In genomic region chr4:141636771-141637460, GRCh38 we compare ENCODE assay signal across 7 cellular contexts. TPM values are rescaled to one million over a fixed set of nuclear protein-coding genes. Genes with fewer than 3 reads are reported as not detected.
DNase-seq lines count a peak whose midpoint lies in the region; ATAC-seq, FAIRE-seq and TF ChIP-seq lines count a peak whose summit lies in the region.

No MANE protein-coding gene starts in this region.

- H3K4me3 ChIP-seq in GM12865 (ENCODE audit: low read depth, low read length): peak overlapping the region; percentile 75

- peak; percentile 73 for DNase-seq in GM12865 (ENCODE audit: low read depth)
- DNase-seq in HK-2 (ENCODE audit: unreplicated experiment): peak; percentile 66
- DNase-seq in activated CD4-positive, alpha-beta T cell treated with anti-CD3 and anti-CD28 coated beads for 48 hours: peak; percentile 42
- DNase-seq in erythroblast (lab: John Stamatoyannopoulos, UW): peak; percentile 49 to 51
- peak; percentile 67 for DNase-seq in myocyte (ENCODE audit: low read depth)
- peak; percentile 62 for DNase-seq in urothelium cell line (ENCODE audit: low spot score)

- no peak for TF ChIP-seq CTCF in GM12865 (IDR thresholded peaks at IDR 0.05; ENCODE audit: insufficient read depth, low read depth, low read length, missing control alignments)

- FAIRE-seq in urothelium cell line (lab: Jason Lieb, UNC): no peak

- TF ChIP-seq POLR2A in erythroblast (IDR thresholded peaks at IDR 0.05; ENCODE audit: low read length): no peak

- peak; percentile 48 for ATAC-seq in GM21515 (IDR thresholded peaks at IDR 0.05; ENCODE audit: unreplicated experiment)

RNA-seq across cellular contexts. Expression of gene IL15, which starts 0.5 kb away (rescaled TPM):
- total RNA-seq in myocyte: 3.4 and 6.0 TPM in 2 replicates
- polyA plus RNA-seq in myocyte (2012): 3.8 TPM

Comparison
In these comparisons a context has a peak if more than half of its experiments do, and no peak if none do; other contexts are left out.
1. Peak in every context shown above with its lines: DNase-seq, ATAC-seq and H3K4me3 ChIP-seq.